In genomic region chr19:10086032-10086903, GRCh38 we compare ENCODE assay signal across 8 cellular contexts. TPM values are rescaled to one million over a fixed set of nuclear protein-coding genes. Genes with fewer than 3 reads are reported as not detected.
DNase-seq lines count a peak whose midpoint lies in the region; ATAC-seq, FAIRE-seq and TF ChIP-seq lines count a peak whose summit lies in the region.

Gene SHFL, plus strand, starts transcription at chr19:10086317. Its CDS starts 111 bp downstream, at chr19:10086428.

- H2AFZ ChIP-seq in astrocyte (ENCODE audit: low read depth, low read length) (peak within 1 kb of the TSS; percentile 85), hepatocyte (peak within 1 kb of the TSS; percentile 93)

- peak; percentile 94 for DNase-seq in HTR-8/SVneo (ENCODE audit: insufficient read length, low spot score)
- peak; percentile 18 for DNase-seq in astrocyte (ENCODE audit: low read depth)
- DNase-seq in hepatocyte (ENCODE audit: low spot score) = peak; percentile 91
- DNase-seq in retina = peak; percentile 80
- DNase-seq in vagina (ENCODE audit: extremely low spot score in 2 of 2) = no peak

- no peak for TF ChIP-seq CTCF in C4-2B (conservative IDR thresholded peaks at IDR 0.05)
- TF ChIP-seq CTCF in astrocyte (IDR thresholded peaks at IDR 0.05; ENCODE audit: insufficient read depth, low read depth, low read length) = no peak
- TF ChIP-seq CTCF in hepatocyte (IDR thresholded peaks at IDR 0.05; ENCODE audit: poor library complexity) = no peak
- TF ChIP-seq CTCF in vagina (IDR thresholded peaks at IDR 0.05) = peak in 1 of 3 experiments; percentile 16

- under 1% methylated on average over 35 of the region's 85 CpGs for WGBS in hepatocyte (ENCODE audit: low lambda C conversion rate, missing lambda C conversion rate)

- H3K36me3 Mint-ChIP-seq in astrocyte (ENCODE audit: low read depth, unreplicated experiment) = peaks cover 19% of the 10 kb centered on the region

- peak within 1 kb of the TSS; percentile 33; the same call in 1 of the 2 replicates for H3K27ac ChIP-seq in C4-2B
- no peak within 1 kb of the TSS for H3K27ac ChIP-seq in astrocyte (ENCODE audit: low read depth, low read length)
- H3K27ac ChIP-seq in hepatocyte = peak within 1 kb of the TSS; percentile 64
- peak within 1 kb of the TSS; percentile 96 for H3K27ac ChIP-seq in vagina

- TF ChIP-seq POLR2A in vagina (IDR thresholded peaks at IDR 0.05) = peak in 1 of 2 donors; percentile 26

- H3K9ac ChIP-seq in astrocyte (ENCODE audit: low read length) = peak within 1 kb of the TSS; percentile 78

- H3K4me2 ChIP-seq in astrocyte (ENCODE audit: low read length) = peak within 1 kb of the TSS; percentile 88
- H3K4me2 ChIP-seq in hepatocyte = peak within 1 kb of the TSS; percentile 99

- peaks cover 1% of the 10 kb centered on the region for H3K9me3 Mint-ChIP-seq in astrocyte (ENCODE audit: unreplicated experiment)

- H3K4me1 Mint-ChIP-seq in astrocyte (ENCODE audit: low read depth, unreplicated experiment) = no peaks in the 10 kb centered on the region

- H3K4me3 ChIP-seq in astrocyte (ENCODE audit: insufficient read depth, low read depth, low read length) (peak within 1 kb of the TSS; percentile 81), hepatocyte (peak within 1 kb of the TSS; percentile 89), vagina (peak within 1 kb of the TSS; percentile 93 to 98)

- ATAC-seq in GM19452 (IDR thresholded peaks at IDR 0.05; ENCODE audit: unreplicated experiment) = peak; percentile 84

- H3K4me1 ChIP-seq in astrocyte (ENCODE audit: insufficient read depth, low read length) = no peaks in the 10 kb centered on the region
- no peaks in the 10 kb centered on the region for H3K4me1 ChIP-seq in hepatocyte (ENCODE audit: insufficient read depth)
- peaks cover 11% of the 10 kb centered on the region for H3K4me1 ChIP-seq in vagina

- no peaks in the 10 kb centered on the region for H3K9me3 ChIP-seq in astrocyte (ENCODE audit: insufficient read depth, low read depth, low read length)
- H3K9me3 ChIP-seq in hepatocyte (ENCODE audit: low read depth) = no peaks in the 10 kb centered on the region
- H3K9me3 ChIP-seq in vagina = no peaks in the 10 kb centered on the region

- FAIRE-seq in HTR-8/SVneo (lab: Jason Lieb, UNC) = peak; percentile 68
- FAIRE-seq in astrocyte (lab: Jason Lieb, UNC) = no peak

- H3K27ac Mint-ChIP-seq in astrocyte (ENCODE audit: unreplicated experiment) = peak within 1 kb of the TSS; percentile 78

- H3K9me2 ChIP-seq in hepatocyte (replicated peaks; ENCODE audit: insufficient read depth) = no peaks in the 10 kb centered on the region

- H3K27me3 ChIP-seq in astrocyte (ENCODE audit: insufficient read depth, low read length) (no peaks in the 10 kb centered on the region), hepatocyte (no peaks in the 10 kb centered on the region), vagina (no peaks in the 10 kb centered on the region)

- no peaks in the 10 kb centered on the region for H3K79me2 ChIP-seq in astrocyte (ENCODE audit: insufficient read depth, low read length)
- peaks cover 3% of the 10 kb centered on the region for H3K79me2 ChIP-seq in hepatocyte

- H3K27me3 Mint-ChIP-seq in astrocyte (ENCODE audit: low read depth, unreplicated experiment) = peaks cover 24% of the 10 kb centered on the region

- intact Hi-C loops in T-helper 2 cell treated with Interferon-gamma antibody and Interleukin-4, amounts not matched to agents 100 ng/mL and 5 ng/mL, for 36 hours (cut with micrococcal nuclease) = loop anchor here (1.0 kb wide), 1 partner anchor 10 kb away; no protein-coding TSS in a partner anchor
- intact Hi-C loops in vagina (cut with DNase I) = no loop called here

- H3K36me3 ChIP-seq in astrocyte (ENCODE audit: insufficient read depth, low read length) (no peaks in the 10 kb centered on the region), hepatocyte (replicated peaks; ENCODE audit: insufficient read depth, low read depth) (no peaks in the 10 kb centered on the region), vagina (peaks cover 0 to 5% of the 10 kb centered on the region in 2 donors)

- H4K20me1 ChIP-seq in astrocyte (ENCODE audit: insufficient read depth, low read length) = no peaks in the 10 kb centered on the region
- no peaks in the 10 kb centered on the region for H4K20me1 ChIP-seq in hepatocyte (ENCODE audit: insufficient read depth, poor library complexity, severe bottlenecking)

- peak within 1 kb of the TSS; percentile 89 for H3K4me3 Mint-ChIP-seq in astrocyte (ENCODE audit: unreplicated experiment)

RNA-seq across cellular contexts. Expression of gene SHFL, which starts in this region (rescaled TPM):
- 67.8 and 68.1 TPM in 2 replicates for total RNA-seq in T-helper 2 cell treated with Interferon-gamma antibody and Interleukin-4, amounts not matched to agents 100 ng/mL and 5 ng/mL, for 36 hours
- total RNA-seq in astrocyte (73.5 and 86.8 TPM in 2 replicates), hepatocyte (26.0 and 28.7 TPM in 2 replicates), vagina (46.9 TPM)
- polyA plus RNA-seq in hepatocyte = 48.7 and 50.9 TPM in 2 replicates

Comparison
In these comparisons a context has a peak if more than half of its experiments do, and no peak if none do; other contexts are left out.
1. DNase-seq: peak in HTR-8/SVneo (single experiment), astrocyte (single experiment), hepatocyte (single experiment) and retina (single experiment); none in vagina (0 of 2).
2. Peak in every context shown above with its lines, with median percentiles within 50 percentile points of each other: H3K4me3 ChIP-seq.